Comparison of ENCODE assay signal across 3 cellular contexts in the genomic region with DNA sequence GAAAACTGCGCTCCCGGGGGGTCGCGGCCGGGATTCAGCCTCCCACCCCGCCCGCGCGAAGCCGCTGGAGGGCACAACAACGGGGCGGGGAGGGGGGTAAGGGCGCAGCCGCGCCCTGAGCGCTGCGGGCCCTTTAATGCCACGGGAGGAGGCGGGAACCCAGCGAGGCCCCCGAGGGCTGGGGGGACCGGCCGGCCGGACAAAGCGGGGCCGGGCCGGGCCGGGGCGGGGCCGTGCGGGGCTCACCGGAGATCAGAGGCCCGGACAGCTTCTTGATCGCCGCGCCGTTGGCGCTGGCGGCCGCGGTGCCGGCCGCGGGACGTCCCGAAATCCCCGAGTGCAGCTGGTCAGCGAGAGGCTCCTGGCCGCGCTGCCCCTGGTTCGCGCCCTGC.
TF ChIP-seq lines count a peak whose summit lies in the region.

No MANE protein-coding gene starts in this region.

TF ChIP-seq in SK-N-SH, 30 proteins besides CTCF, POLR2A, EP300 and RAD21 (continues in another document):
- TF ChIP-seq RXRA (IDR thresholded peaks at IDR 0.05; ENCODE audit: borderline replicate concordance, low read depth): no peak
- TF ChIP-seq, protein P1, sequence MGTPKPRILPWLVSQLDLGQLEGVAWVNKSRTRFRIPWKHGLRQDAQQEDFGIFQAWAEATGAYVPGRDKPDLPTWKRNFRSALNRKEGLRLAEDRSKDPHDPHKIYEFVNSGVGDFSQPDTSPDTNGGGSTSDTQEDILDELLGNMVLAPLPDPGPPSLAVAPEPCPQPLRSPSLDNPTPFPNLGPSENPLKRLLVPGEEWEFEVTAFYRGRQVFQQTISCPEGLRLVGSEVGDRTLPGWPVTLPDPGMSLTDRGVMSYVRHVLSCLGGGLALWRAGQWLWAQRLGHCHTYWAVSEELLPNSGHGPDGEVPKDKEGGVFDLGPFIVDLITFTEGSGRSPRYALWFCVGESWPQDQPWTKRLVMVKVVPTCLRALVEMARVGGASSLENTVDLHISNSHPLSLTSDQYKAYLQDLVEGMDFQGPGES (IDR thresholded peaks at IDR 0.05; ENCODE audit: low read depth, low read length): no peak
- TF ChIP-seq TCF12 (IDR thresholded peaks at IDR 0.05): no peak
- TF ChIP-seq NRF1 (IDR thresholded peaks at IDR 0.05; ENCODE audit: low read depth, low read length): no peak
- TF ChIP-seq CHD2 (IDR thresholded peaks at IDR 0.05; ENCODE audit: low read length, partially characterized antibody): no peak
- no peak for TF ChIP-seq FOXJ3 (CRISPR knock-in tag; IDR thresholded peaks at IDR 0.05)
- TF ChIP-seq MEF2A (IDR thresholded peaks at IDR 0.05; ENCODE audit: borderline replicate concordance, low read depth): no peak
- TF ChIP-seq RCOR1 (IDR thresholded peaks at IDR 0.05; ENCODE audit: low read length): no peak
- TF ChIP-seq, protein P2, sequence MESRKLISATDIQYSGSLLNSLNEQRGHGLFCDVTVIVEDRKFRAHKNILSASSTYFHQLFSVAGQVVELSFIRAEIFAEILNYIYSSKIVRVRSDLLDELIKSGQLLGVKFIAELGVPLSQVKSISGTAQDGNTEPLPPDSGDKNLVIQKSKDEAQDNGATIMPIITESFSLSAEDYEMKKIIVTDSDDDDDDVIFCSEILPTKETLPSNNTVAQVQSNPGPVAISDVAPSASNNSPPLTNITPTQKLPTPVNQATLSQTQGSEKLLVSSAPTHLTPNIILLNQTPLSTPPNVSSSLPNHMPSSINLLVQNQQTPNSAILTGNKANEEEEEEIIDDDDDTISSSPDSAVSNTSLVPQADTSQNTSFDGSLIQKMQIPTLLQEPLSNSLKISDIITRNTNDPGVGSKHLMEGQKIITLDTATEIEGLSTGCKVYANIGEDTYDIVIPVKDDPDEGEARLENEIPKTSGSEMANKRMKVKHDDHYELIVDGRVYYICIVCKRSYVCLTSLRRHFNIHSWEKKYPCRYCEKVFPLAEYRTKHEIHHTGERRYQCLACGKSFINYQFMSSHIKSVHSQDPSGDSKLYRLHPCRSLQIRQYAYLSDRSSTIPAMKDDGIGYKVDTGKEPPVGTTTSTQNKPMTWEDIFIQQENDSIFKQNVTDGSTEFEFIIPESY (IDR thresholded peaks at IDR 0.05; ENCODE audit: borderline replicate concordance, low read depth): no peak
- TF ChIP-seq, protein P3, sequence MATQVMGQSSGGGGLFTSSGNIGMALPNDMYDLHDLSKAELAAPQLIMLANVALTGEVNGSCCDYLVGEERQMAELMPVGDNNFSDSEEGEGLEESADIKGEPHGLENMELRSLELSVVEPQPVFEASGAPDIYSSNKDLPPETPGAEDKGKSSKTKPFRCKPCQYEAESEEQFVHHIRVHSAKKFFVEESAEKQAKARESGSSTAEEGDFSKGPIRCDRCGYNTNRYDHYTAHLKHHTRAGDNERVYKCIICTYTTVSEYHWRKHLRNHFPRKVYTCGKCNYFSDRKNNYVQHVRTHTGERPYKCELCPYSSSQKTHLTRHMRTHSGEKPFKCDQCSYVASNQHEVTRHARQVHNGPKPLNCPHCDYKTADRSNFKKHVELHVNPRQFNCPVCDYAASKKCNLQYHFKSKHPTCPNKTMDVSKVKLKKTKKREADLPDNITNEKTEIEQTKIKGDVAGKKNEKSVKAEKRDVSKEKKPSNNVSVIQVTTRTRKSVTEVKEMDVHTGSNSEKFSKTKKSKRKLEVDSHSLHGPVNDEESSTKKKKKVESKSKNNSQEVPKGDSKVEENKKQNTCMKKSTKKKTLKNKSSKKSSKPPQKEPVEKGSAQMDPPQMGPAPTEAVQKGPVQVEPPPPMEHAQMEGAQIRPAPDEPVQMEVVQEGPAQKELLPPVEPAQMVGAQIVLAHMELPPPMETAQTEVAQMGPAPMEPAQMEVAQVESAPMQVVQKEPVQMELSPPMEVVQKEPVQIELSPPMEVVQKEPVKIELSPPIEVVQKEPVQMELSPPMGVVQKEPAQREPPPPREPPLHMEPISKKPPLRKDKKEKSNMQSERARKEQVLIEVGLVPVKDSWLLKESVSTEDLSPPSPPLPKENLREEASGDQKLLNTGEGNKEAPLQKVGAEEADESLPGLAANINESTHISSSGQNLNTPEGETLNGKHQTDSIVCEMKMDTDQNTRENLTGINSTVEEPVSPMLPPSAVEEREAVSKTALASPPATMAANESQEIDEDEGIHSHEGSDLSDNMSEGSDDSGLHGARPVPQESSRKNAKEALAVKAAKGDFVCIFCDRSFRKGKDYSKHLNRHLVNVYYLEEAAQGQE (IDR thresholded peaks at IDR 0.05; ENCODE audit: low read depth, low read length): no peak
- no peak for TF ChIP-seq TEAD4 (IDR thresholded peaks at IDR 0.05; ENCODE audit: borderline replicate concordance, insufficient read depth)
- TF ChIP-seq JUND (IDR thresholded peaks at IDR 0.05): no peak
- TF ChIP-seq ELF1 (IDR thresholded peaks at IDR 0.05): no peak
- TF ChIP-seq EZH2phosphoT487 (IDR thresholded peaks at IDR 0.05; ENCODE audit: borderline replicate concordance, low read depth): no peak

TF ChIP-seq in SK-N-SH treated with all-trans-retinoic acid at 6 μM for 48 hours, 23 proteins besides CTCF, POLR2A, EP300 and RAD21:
- no peak for TF ChIP-seq SNAI2 (CRISPR knock-in tag; IDR thresholded peaks at IDR 0.05)
- no peak for TF ChIP-seq GLIS3 (CRISPR knock-in tag; IDR thresholded peaks at IDR 0.05)
- TF ChIP-seq ZNF70 (CRISPR knock-in tag; IDR thresholded peaks at IDR 0.05): no peak
- TF ChIP-seq PPARA (CRISPR knock-in tag; IDR thresholded peaks at IDR 0.05; ENCODE audit: borderline replicate concordance): no peak
- TF ChIP-seq ZC3H10 (CRISPR knock-in tag; IDR thresholded peaks at IDR 0.05): no peak
- TF ChIP-seq ZFP3 (CRISPR knock-in tag; IDR thresholded peaks at IDR 0.05): no peak
- TF ChIP-seq, protein P4, sequence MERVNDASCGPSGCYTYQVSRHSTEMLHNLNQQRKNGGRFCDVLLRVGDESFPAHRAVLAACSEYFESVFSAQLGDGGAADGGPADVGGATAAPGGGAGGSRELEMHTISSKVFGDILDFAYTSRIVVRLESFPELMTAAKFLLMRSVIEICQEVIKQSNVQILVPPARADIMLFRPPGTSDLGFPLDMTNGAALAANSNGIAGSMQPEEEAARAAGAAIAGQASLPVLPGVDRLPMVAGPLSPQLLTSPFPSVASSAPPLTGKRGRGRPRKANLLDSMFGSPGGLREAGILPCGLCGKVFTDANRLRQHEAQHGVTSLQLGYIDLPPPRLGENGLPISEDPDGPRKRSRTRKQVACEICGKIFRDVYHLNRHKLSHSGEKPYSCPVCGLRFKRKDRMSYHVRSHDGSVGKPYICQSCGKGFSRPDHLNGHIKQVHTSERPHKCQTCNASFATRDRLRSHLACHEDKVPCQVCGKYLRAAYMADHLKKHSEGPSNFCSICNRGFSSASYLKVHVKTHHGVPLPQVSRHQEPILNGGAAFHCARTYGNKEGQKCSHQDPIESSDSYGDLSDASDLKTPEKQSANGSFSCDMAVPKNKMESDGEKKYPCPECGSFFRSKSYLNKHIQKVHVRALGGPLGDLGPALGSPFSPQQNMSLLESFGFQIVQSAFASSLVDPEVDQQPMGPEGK (CRISPR knock-in tag; IDR thresholded peaks at IDR 0.05; ENCODE audit: borderline replicate concordance): no peak
- no peak for TF ChIP-seq ZNF565 (CRISPR knock-in tag; conservative IDR thresholded peaks at IDR 0.05; ENCODE audit: low read depth)
- no peak for TF ChIP-seq OSR1 (CRISPR knock-in tag; IDR thresholded peaks at IDR 0.05)
- TF ChIP-seq ZFP30 (CRISPR knock-in tag; IDR thresholded peaks at IDR 0.05): no peak
- TF ChIP-seq BACH2 (CRISPR knock-in tag; IDR thresholded peaks at IDR 0.05; ENCODE audit: borderline replicate concordance): no peak
- TF ChIP-seq, protein P5, sequence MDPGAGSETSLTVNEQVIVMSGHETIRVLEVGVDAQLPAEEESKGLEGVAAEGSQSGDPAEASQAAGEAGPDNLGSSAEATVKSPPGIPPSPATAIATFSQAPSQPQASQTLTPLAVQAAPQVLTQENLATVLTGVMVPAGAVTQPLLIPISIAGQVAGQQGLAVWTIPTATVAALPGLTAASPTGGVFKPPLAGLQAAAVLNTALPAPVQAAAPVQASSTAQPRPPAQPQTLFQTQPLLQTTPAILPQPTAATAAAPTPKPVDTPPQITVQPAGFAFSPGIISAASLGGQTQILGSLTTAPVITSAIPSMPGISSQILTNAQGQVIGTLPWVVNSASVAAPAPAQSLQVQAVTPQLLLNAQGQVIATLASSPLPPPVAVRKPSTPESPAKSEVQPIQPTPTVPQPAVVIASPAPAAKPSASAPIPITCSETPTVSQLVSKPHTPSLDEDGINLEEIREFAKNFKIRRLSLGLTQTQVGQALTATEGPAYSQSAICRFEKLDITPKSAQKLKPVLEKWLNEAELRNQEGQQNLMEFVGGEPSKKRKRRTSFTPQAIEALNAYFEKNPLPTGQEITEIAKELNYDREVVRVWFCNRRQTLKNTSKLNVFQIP (CRISPR knock-in tag; IDR thresholded peaks at IDR 0.05; ENCODE audit: borderline replicate concordance, low read depth): no peak
- TF ChIP-seq RARB (CRISPR knock-in tag; IDR thresholded peaks at IDR 0.05): no peak
- TF ChIP-seq ESRRG (CRISPR knock-in tag; IDR thresholded peaks at IDR 0.05): no peak
- TF ChIP-seq, protein P6, sequence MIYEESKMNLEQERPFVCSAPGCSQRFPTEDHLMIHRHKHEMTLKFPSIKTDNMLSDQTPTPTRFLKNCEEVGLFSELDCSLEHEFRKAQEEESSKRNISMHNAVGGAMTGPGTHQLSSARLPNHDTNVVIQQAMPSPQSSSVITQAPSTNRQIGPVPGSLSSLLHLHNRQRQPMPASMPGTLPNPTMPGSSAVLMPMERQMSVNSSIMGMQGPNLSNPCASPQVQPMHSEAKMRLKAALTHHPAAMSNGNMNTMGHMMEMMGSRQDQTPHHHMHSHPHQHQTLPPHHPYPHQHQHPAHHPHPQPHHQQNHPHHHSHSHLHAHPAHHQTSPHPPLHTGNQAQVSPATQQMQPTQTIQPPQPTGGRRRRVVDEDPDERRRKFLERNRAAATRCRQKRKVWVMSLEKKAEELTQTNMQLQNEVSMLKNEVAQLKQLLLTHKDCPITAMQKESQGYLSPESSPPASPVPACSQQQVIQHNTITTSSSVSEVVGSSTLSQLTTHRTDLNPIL (CRISPR knock-in tag; IDR thresholded peaks at IDR 0.05; ENCODE audit: low read depth): no peak
- no peak for TF ChIP-seq CSDC2 (CRISPR knock-in tag; IDR thresholded peaks at IDR 0.05)

TF ChIP-seq in H1, 55 proteins besides CTCF, POLR2A, EP300 and RAD21:
- TF ChIP-seq SUZ12 (IDR thresholded peaks at IDR 0.05; ENCODE audit: low read length): 0 out of 2 replicates have a peak, but pooled peaks have one; percentile 13
- TF ChIP-seq EZH2 (IDR thresholded peaks at IDR 0.05; ENCODE audit: low read depth, low read length, severe bottlenecking): peak; percentile 44
- TF ChIP-seq KDM1A (IDR thresholded peaks at IDR 0.05; ENCODE audit: borderline replicate concordance, low read length): no peak
